17 cellular contexts compared by ENCODE assay signal in the genomic region with DNA sequence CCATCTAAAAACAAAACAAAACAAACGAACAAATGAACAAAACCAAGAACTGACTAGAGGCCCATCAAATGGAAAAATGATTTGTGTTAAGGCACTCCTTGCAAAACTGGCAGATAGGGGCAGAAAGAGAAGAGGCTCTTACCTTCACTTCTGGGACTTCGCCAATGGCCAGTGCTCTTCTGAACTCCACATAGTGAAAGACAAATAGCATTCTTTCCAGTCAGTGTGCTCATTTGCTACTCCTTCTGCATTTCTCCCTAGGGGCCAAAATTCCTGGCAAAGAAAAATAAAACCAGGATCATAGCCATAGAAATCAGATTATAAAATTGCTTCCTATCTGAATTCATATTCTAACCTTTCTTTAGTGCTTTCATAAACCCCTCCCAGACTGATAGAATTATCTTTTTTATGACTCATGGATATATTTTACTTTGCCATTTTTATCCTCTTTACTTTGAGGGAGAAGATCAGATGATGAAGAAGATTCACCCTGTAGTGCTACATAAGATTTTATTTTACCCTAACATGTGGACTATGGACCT. TPM values are rescaled to one million over a fixed set of nuclear protein-coding genes. Genes with fewer than 3 reads are reported as not detected.
DNase-seq lines count a peak whose midpoint lies in the region; ATAC-seq, FAIRE-seq and TF ChIP-seq lines count a peak whose summit lies in the region.
"Had no signal": no experiment of that assay in that cellular context is flagged by ENCODE, and none has a peak within 500 bp of the region (broad histone marks: within the 10 kb centered on the region; RNA-seq: fewer than 3 reads in every experiment).

No MANE protein-coding gene starts in this region.

- FAIRE-seq in GM19239 (lab: Jason Lieb, UNC), result peak; percentile 68

- intact Hi-C loops in OCI-LY7 (cut with micrococcal nuclease; ENCODE audit: unreplicated experiment), result no loop called here

- TF ChIP-seq CTCF in AG10803 (conservative IDR thresholded peaks at IDR 0.05; ENCODE audit: low read length) (no peak), choroid plexus epithelial cell (conservative IDR thresholded peaks at IDR 0.05; ENCODE audit: low read depth, low read length) (no peak), GM13976 (IDR thresholded peaks at IDR 0.05; ENCODE audit: borderline replicate concordance, control extremely low read depth, extremely low read depth, insufficient read depth, missing control alignments) (no peak), OCI-LY7 (conservative IDR thresholded peaks at IDR 0.05; ENCODE audit: low read length) (no peak)

- no peak overlapping the region for H3K27ac ChIP-seq in OCI-LY7 (ENCODE audit: low read depth, low read length, poor library complexity, severe bottlenecking)
- H3K27ac ChIP-seq: ovary had no signal

- no peaks in the 10 kb centered on the region for H3K79me2 ChIP-seq in OCI-LY7 (ENCODE audit: insufficient read depth, low read depth, low read length)

- POLR2A ChIA-PET in OCI-LY7 (lab: Charles Lee), result interaction anchor here (0.6 kb wide), 1 partner anchor 127 kb away, joined by 3 read pairs; no protein-coding TSS in a partner anchor

- H3K4me3 ChIP-seq in AG10803 (ENCODE audit: low read length) (no peak overlapping the region), choroid plexus epithelial cell (ENCODE audit: low read depth, low read length) (no peak overlapping the region), OCI-LY7 (ENCODE audit: low read depth, low read length, poor library complexity, severe bottlenecking) (no peak overlapping the region), H7 (ENCODE audit: insufficient read depth, low read depth, low read length) (no peak overlapping the region)
- H3K4me3 ChIP-seq: ovary had no signal

- no peaks in the 10 kb centered on the region; the same call in 1 of the 2 replicates for H3K36me3 ChIP-seq in OCI-LY7 (ENCODE audit: insufficient read depth, low read length)
- H3K36me3 ChIP-seq in H7 (replicated peaks; ENCODE audit: control insufficient read depth, insufficient read depth, low read length), result no peaks in the 10 kb centered on the region
- H3K36me3 ChIP-seq: ovary had no signal

- H3K9me2 ChIP-seq in OCI-LY7 (ENCODE audit: insufficient read depth, low read length), result no peaks in the 10 kb centered on the region

- H3K27me3 ChIP-seq in H7 (ENCODE audit: control insufficient read depth, insufficient read depth, low read length), result no peaks in the 10 kb centered on the region
- H3K27me3 ChIP-seq: ovary had no signal

- DNase-seq in AG10803 (ENCODE audit: low read depth) (peak; percentile 25), GM19239 (ENCODE audit: insufficient read length, low spot score) (no peak), choroid plexus epithelial cell (ENCODE audit: low read depth) (peak; percentile 55), myocyte (ENCODE audit: low read depth) (peak; percentile 18), GM13976 (ENCODE audit: low spot score) (no peak), OCI-LY7 (ENCODE audit: low spot score) (no peak), H7 (no peak)
- DNase-seq: activated CD4-positive, alpha-beta T cell treated with anti-CD3 and anti-CD28 coated beads, Interleukin-2, amount 50 U/mL, for 4 hours; DMS153; effector CD4-positive, alpha-beta T cell; immature natural killer cell; Kasumi-1; NCI-H187 treated with DMSO at 0.1 percent for 48 hours; ovary; Right ventricle myocardium superior; stimulated activated naive CD8-positive, alpha-beta T cell treated with anti-CD3 and anti-CD28 coated beads, Interleukin-15, amount 100 ng/mL, for 72 hours had no signal

- CTCF ChIA-PET in OCI-LY7 (lab: Charles Lee; ENCODE audit: unreplicated experiment), result no interaction called here

- no peak overlapping the region for H3K4me2 ChIP-seq in OCI-LY7 (ENCODE audit: low read length)

- 0 out of 2 replicates have a peak, but pooled peaks cover 5% of the 10 kb centered on the region for H3K9me3 ChIP-seq in OCI-LY7 (ENCODE audit: low read length)
- H3K9me3 ChIP-seq: ovary had no signal

- H4K20me1 ChIP-seq in OCI-LY7 (ENCODE audit: insufficient read depth, low read length), result no peaks in the 10 kb centered on the region

- ATAC-seq in GM19463 (IDR thresholded peaks at IDR 0.05; ENCODE audit: unreplicated experiment), result no peak
- ATAC-seq: stimulated activated naive CD8-positive, alpha-beta T cell treated with anti-CD3 and anti-CD28 coated beads, Interleukin-15, amount 100 ng/mL, for 72 hours had no signal

- peaks cover 54% of the 10 kb centered on the region for H3K4me1 ChIP-seq in OCI-LY7 (ENCODE audit: insufficient read depth, low read length, poor library complexity, severe bottlenecking)

- H2AFZ ChIP-seq in OCI-LY7 (ENCODE audit: low read length), result no peak overlapping the region

- in situ Hi-C loops in GM13976 (cut with MboI; ENCODE audit: low sequenced_read_pairs, unreplicated experiment), result no loop called here

- no TSS peak for BruUV-seq in OCI-LY7 (replicated peaks; lab: Mats Ljungman, UMichigan)

RNA-seq across cellular contexts. Expression of gene PELI1, which starts 56.9 kb away (rescaled TPM):
- 3.3 and 4.4 TPM in 2 replicates for total RNA-seq in myocyte
- 1.6 TPM for polyA plus RNA-seq in myocyte (2012)
- 108 and 110 TPM in 2 replicates for total RNA-seq in OCI-LY7 (2014; rRNA removed; shearing (Covaris generic))
- 174 and 211 TPM in 2 replicates for total RNA-seq in OCI-LY7 (2022)
- total RNA-seq in H7 (2014; rRNA removed; shearing (Covaris generic)), result 37.3 and 50.6 TPM in 2 replicates

Comparison
In these comparisons a context has a peak if more than half of its experiments do, and no peak if none do; other contexts are left out.
1. DNase-seq: peak in AG10803 (single experiment), choroid plexus epithelial cell (single experiment) and myocyte (single experiment); none in GM19239 (single experiment), GM13976 (single experiment), OCI-LY7 (single experiment) and H7 (single experiment).